ENCODE assay signal across 11 cellular contexts in the genomic region with DNA sequence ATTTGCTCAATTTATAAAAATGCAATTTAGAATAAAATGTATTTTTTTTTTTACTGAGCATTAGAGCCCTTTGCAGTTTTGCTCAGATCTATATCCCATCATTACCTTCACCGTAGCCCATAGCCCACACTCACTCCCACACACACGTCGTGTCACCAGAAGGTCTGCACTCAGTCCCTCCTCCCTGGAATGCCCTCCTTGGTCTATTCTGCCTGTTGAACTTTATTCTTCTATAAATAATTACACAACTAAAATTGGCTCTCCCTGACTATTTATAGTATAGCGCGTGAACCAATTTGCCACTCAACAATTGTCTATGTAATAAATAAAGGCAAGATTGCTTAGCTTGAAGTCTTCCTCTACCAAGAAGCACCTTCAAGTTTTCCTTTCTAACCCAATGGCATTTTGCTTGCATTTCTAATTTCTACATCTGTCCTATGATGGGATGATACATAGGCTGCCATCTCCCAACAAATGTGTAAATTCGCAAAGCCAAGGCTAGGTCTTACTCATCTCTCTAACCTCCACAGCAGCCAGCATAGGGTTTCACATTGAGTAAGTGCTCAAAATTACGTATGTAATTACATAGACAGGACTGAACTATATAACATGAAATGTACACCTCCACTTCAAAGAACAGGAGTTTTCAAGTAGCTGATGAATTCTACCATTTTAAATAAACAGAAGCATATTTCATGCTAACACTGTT.
DNase-seq lines count a peak whose midpoint lies in the region; ATAC-seq lines count a peak whose summit lies in the region.
"Had no signal": no experiment of that assay in that cellular context is flagged by ENCODE, and none has a peak within 500 bp of the region (broad histone marks: within the 10 kb centered on the region; RNA-seq: fewer than 3 reads in every experiment).

No MANE protein-coding gene starts in this region.

- no peak overlapping the region for H3K27ac Mint-ChIP-seq in activated naive CD4-positive, alpha-beta T cell treated with anti-CD3 and anti-CD28 coated beads, Interleukin-2, amount 10 ng/mL, durations not matched to agents 7 days and 5 days
- H3K27ac Mint-ChIP-seq: effector memory CD8-positive, alpha-beta T cell had no signal

- CTCF ChIA-PET in activated naive CD4-positive, alpha-beta T cell treated with anti-CD3 and anti-CD28 coated beads, Interleukin-2, amount 10 ng/mL, durations not matched to agents 7 days and 5 days (lab: Charles Lee), result no interaction called here

- H3K27me3 Mint-ChIP-seq in activated naive CD4-positive, alpha-beta T cell treated with anti-CD3 and anti-CD28 coated beads, Interleukin-2, amount 10 ng/mL, durations not matched to agents 7 days and 5 days, result peaks cover 66% of the 10 kb centered on the region

- peak; percentile 84 for ATAC-seq in GM21360 (IDR thresholded peaks at IDR 0.05; ENCODE audit: unreplicated experiment)
- peak; percentile 83 for ATAC-seq in HG03159 (IDR thresholded peaks at IDR 0.05; ENCODE audit: unreplicated experiment)
- ATAC-seq: effector memory CD8-positive, alpha-beta T cell; HCT116 had no signal

- no peaks in the 10 kb centered on the region for H3K36me3 Mint-ChIP-seq in activated naive CD4-positive, alpha-beta T cell treated with anti-CD3 and anti-CD28 coated beads, Interleukin-2, amount 10 ng/mL, durations not matched to agents 7 days and 5 days

- H3K9me3 Mint-ChIP-seq in activated naive CD4-positive, alpha-beta T cell treated with anti-CD3 and anti-CD28 coated beads, Interleukin-2, amount 10 ng/mL, durations not matched to agents 7 days and 5 days, result no peaks in the 10 kb centered on the region
- H3K9me3 Mint-ChIP-seq: effector memory CD8-positive, alpha-beta T cell had no signal

- peak; percentile 4 for DNase-seq in activated naive CD4-positive, alpha-beta T cell treated with Interleukin-2 at 50 U/mL for 16 hours
- no peak for DNase-seq in activated naive CD4-positive, alpha-beta T cell treated with anti-CD3 and anti-CD28 coated beads, Interleukin-2, amount 10 ng/mL, durations not matched to agents 7 days and 5 days
- peak; percentile 36 for DNase-seq in islet precursor cell
- DNase-seq in NCI-H187 treated with DMSO at 0.1 percent for 48 hours (lab: John Stamatoyannopoulos, UW), result no peak
- DNase-seq in COR-L47 (lab: John Stamatoyannopoulos, UW), result no peak
- DNase-seq in UCSD-AML1 (lab: John Stamatoyannopoulos, UW; ENCODE audit: unreplicated experiment), result no peak
- DNase-seq: effector memory CD8-positive, alpha-beta T cell; T-helper 9 cell had no signal

- H3K4me3 Mint-ChIP-seq in activated naive CD4-positive, alpha-beta T cell treated with anti-CD3 and anti-CD28 coated beads, Interleukin-2, amount 10 ng/mL, durations not matched to agents 7 days and 5 days, result no peak overlapping the region
- H3K4me3 Mint-ChIP-seq: effector memory CD8-positive, alpha-beta T cell had no signal

- peaks cover 7% of the 10 kb centered on the region for H3K4me1 Mint-ChIP-seq in activated naive CD4-positive, alpha-beta T cell treated with anti-CD3 and anti-CD28 coated beads, Interleukin-2, amount 10 ng/mL, durations not matched to agents 7 days and 5 days

Comparison
In these comparisons a context has a peak if more than half of its experiments do, and no peak if none do; other contexts are left out.
1. DNase-seq: peak in activated naive CD4-positive, alpha-beta T cell treated with Interleukin-2 at 50 U/mL for 16 hours (single experiment) and islet precursor cell (single experiment); none in activated naive CD4-positive, alpha-beta T cell treated with anti-CD3 and anti-CD28 coated beads, Interleukin-2, amount 10 ng/mL, durations not matched to agents 7 days and 5 days (single experiment), NCI-H187 treated with DMSO at 0.1 percent for 48 hours (single experiment), COR-L47 (single experiment) and UCSD-AML1 (single experiment).